10 cellular contexts compared by ENCODE assay signal in genomic region chr3:156680243-156680930, GRCh38. TPM values are rescaled to one million over a fixed set of nuclear protein-coding genes. Genes with fewer than 3 reads are reported as not detected.
DNase-seq lines count a peak whose midpoint lies in the region; ATAC-seq and TF ChIP-seq lines count a peak whose summit lies in the region.
"Had no signal": no experiment of that assay in that cellular context is flagged by ENCODE, and none has a peak within 500 bp of the region (broad histone marks: within the 10 kb centered on the region; RNA-seq: fewer than 3 reads in every experiment).

No MANE protein-coding gene starts in this region.

- H3K36me3 Mint-ChIP-seq in GM23338 (ENCODE audit: low read depth), result peaks cover 15% of the 10 kb centered on the region

- H3K79me1 ChIP-seq in mesendoderm (ENCODE audit: low read length), result peaks cover 15% of the 10 kb centered on the region

- no CpG with 5 or more reads among the region's 2 CpGs for WGBS in mesendoderm (ENCODE audit: extremely low coverage, insufficient coverage, low lambda C conversion rate)

- H2BK120ac ChIP-seq in mesendoderm (ENCODE audit: low read depth, low read length), result no peak overlapping the region

- H3K4me1 ChIP-seq in ACC112 (ENCODE audit: control insufficient read depth, insufficient read depth, low read length, unreplicated experiment) (peaks cover 85% of the 10 kb centered on the region), GM23338 (ENCODE audit: insufficient read depth) (0 out of 2 replicates have a peak, but pooled peaks cover 4% of the 10 kb centered on the region), mesendoderm (ENCODE audit: control insufficient read depth, low read depth, low read length) (no peaks in the 10 kb centered on the region)

- no peak overlapping the region for H3K56ac ChIP-seq in mesendoderm (ENCODE audit: low read length)

- H2AK5ac ChIP-seq in mesendoderm (ENCODE audit: low read length), result no peak overlapping the region

- H2AFZ ChIP-seq in ACC112 (ENCODE audit: low read length, unreplicated experiment) (no peak overlapping the region), GM23338 (no peak overlapping the region)

- H3K27ac Mint-ChIP-seq in GM23338, result 0 out of 2 replicates have a peak overlapping the region, but pooled peaks have one; percentile 39

- H3K36me3 ChIP-seq in ACC112 (ENCODE audit: insufficient read depth, low read length), result peaks cover 39% of the 10 kb centered on the region
- H3K36me3 ChIP-seq in GM23338 (ENCODE audit: insufficient read depth), result peaks cover 12% of the 10 kb centered on the region
- peaks cover 4% of the 10 kb centered on the region for H3K36me3 ChIP-seq in mesendoderm (ENCODE audit: control insufficient read depth, insufficient read depth, low read length)

- H3K79me2 ChIP-seq in ACC112 (ENCODE audit: control insufficient read depth, insufficient read depth, low read length, unreplicated experiment) (peaks cover 100% of the 10 kb centered on the region), GM23338 (replicated peaks; ENCODE audit: insufficient read depth) (peaks cover 85% of the 10 kb centered on the region), mesendoderm (ENCODE audit: control insufficient read depth, insufficient read depth, low read length) (peaks cover 49% of the 10 kb centered on the region)

- H3K4me3 ChIP-seq in ACC112 (ENCODE audit: low read depth, low read length), result peak overlapping the region; percentile 92
- no peak overlapping the region for H3K4me3 ChIP-seq in GM23338
- H3K4me3 ChIP-seq in mesendoderm (ENCODE audit: low read length), result no peak overlapping the region

- H3K18ac ChIP-seq in mesendoderm (ENCODE audit: low read length), result no peak overlapping the region

- H3K4ac ChIP-seq in mesendoderm (ENCODE audit: low read depth, low read length), result no peak overlapping the region

- ATAC-seq in GM23338, result no peak
- no peak for ATAC-seq in GM21723 (IDR thresholded peaks at IDR 0.05; ENCODE audit: unreplicated experiment)
- ATAC-seq: HCT116 had no signal

- no peak overlapping the region for H3K4me3 Mint-ChIP-seq in GM23338

- H2BK5ac ChIP-seq in mesendoderm (ENCODE audit: low read length), result no peak overlapping the region

- H4K20me1 ChIP-seq in GM23338 (replicated peaks; ENCODE audit: insufficient read depth), result peaks cover 19% of the 10 kb centered on the region

- H3K9me2 ChIP-seq in GM23338 (ENCODE audit: insufficient read depth), result no peaks in the 10 kb centered on the region

- H4K5ac ChIP-seq in mesendoderm (ENCODE audit: low read length), result no peak overlapping the region

- no peak for TF ChIP-seq CTCF in GM23338 (conservative IDR thresholded peaks at IDR 0.05; ENCODE audit: low read depth in 2 of 2)

- DNase-seq in GM23338 (ENCODE audit: low spot score) (no peak), amniotic epithelial cell (ENCODE audit: low read depth) (peak; percentile 58), mesendoderm (peak; percentile 31), AG08396 (ENCODE audit: low spot score) (no peak), RKO (ENCODE audit: low spot score) (no peak), SW480 (ENCODE audit: low spot score) (no peak)
- DNase-seq: cortex of kidney had no signal

- peaks cover 31% of the 10 kb centered on the region for H3K4me1 Mint-ChIP-seq in GM23338

- H3K27me3 Mint-ChIP-seq in GM23338 (ENCODE audit: insufficient read depth, low read depth, poor library complexity), result no peaks in the 10 kb centered on the region

- no peak overlapping the region for H2BK15ac ChIP-seq in mesendoderm (replicated peaks; ENCODE audit: low read depth)

- no peaks in the 10 kb centered on the region for H3F3A ChIP-seq in GM23338 (replicated peaks; ENCODE audit: low read depth)

- H3K23ac ChIP-seq in mesendoderm (ENCODE audit: low read length), result no peak overlapping the region

- H3K27me3 ChIP-seq in ACC112 (ENCODE audit: insufficient read depth, low read length) (no peaks in the 10 kb centered on the region), GM23338 (ENCODE audit: insufficient read depth) (peaks cover 11% of the 10 kb centered on the region; the same call in 1 of the 2 replicates), mesendoderm (ENCODE audit: insufficient read depth, low read length, poor library complexity) (no peaks in the 10 kb centered on the region)

- H3K4me2 ChIP-seq in GM23338, result no peak overlapping the region
- no peak overlapping the region for H3K4me2 ChIP-seq in mesendoderm (ENCODE audit: low read length)

- no peaks in the 10 kb centered on the region for H3K9me3 Mint-ChIP-seq in GM23338

- H3K9ac ChIP-seq in mesendoderm (ENCODE audit: low read length), result no peak overlapping the region

- H4K8ac ChIP-seq in mesendoderm (ENCODE audit: low read depth, low read length), result no peak overlapping the region

- peak overlapping the region; percentile 88 for H3K27ac ChIP-seq in ACC112 (ENCODE audit: low read depth, low read length)
- H3K27ac ChIP-seq in GM23338 (ENCODE audit: low read depth), result no peak overlapping the region
- no peak overlapping the region for H3K27ac ChIP-seq in mesendoderm (ENCODE audit: low read depth, low read length)

TF ChIP-seq in GM23338, 12 proteins besides CTCF, POLR2A, EP300 and RAD21:
- TF ChIP-seq ZNF331 (CRISPR knock-in tag; IDR thresholded peaks at IDR 0.05; ENCODE audit: low read depth) (no peak), EZH2 (IDR thresholded peaks at IDR 0.05; ENCODE audit: low read depth, unreplicated experiment) (no peak)

RNA-seq across cellular contexts. Expression of gene TIPARP, which starts 6.0 kb away (rescaled TPM):
- total RNA-seq in GM23338 (2014; rRNA removed; shearing (Covaris generic)), result 6.9 and 10.2 TPM in 2 replicates
- 2.8 and 4.5 TPM in 2 replicates for polyA plus RNA-seq in GM23338 (2016; fragmentation: Nextera tagmentation; extraction: Ambion mirVana)
- polyA plus RNA-seq in mesendoderm (2013, experiment 1 of 2), result 3.8 TPM
- polyA plus RNA-seq in mesendoderm (2013, experiment 2 of 2), result 4.3 TPM

Comparison
In these comparisons a context has a peak if more than half of its experiments do, and no peak if none do; other contexts are left out.
1. DNase-seq: peak in amniotic epithelial cell (single experiment) and mesendoderm (single experiment); none in GM23338 (single experiment), AG08396 (single experiment), RKO (single experiment) and SW480 (single experiment).